25 cellular contexts compared by ENCODE assay signal in genomic region chr6:39906318-39906761, GRCh38. TPM values are rescaled to one million over a fixed set of nuclear protein-coding genes. Genes with fewer than 3 reads are reported as not detected.
"Had no signal": no experiment of that assay in that cellular context is flagged by ENCODE, and none has a peak within 500 bp of the region (broad histone marks: within the 10 kb centered on the region; RNA-seq: fewer than 3 reads in every experiment).

No MANE protein-coding gene starts in this region.

- H3K9me3 ChIP-seq: mucosa of descending colon, neutrophil, ovary, psoas muscle, thoracic aorta, uterus had no signal

- H3K27ac ChIP-seq: cardiac muscle cell, neutrophil, ovary, psoas muscle, thoracic aorta, uterus had no signal

- ATAC-seq: activated CD8-positive, alpha-beta memory T cell treated with anti-CD3 and anti-CD28 coated beads, Interleukin-2, amount 10 ng/mL, durations not matched to agents 7 days and 5 days; mucosa of descending colon; SK-N-SH treated with all-trans-retinoic acid at 6 μM for 48 hours; T-helper 17 cell had no signal

- DNase-seq: activated CD4-positive, alpha-beta memory T cell treated with anti-CD3 and anti-CD28 coated beads, Interleukin-2, amount 10 ng/mL, durations not matched to agents 7 days and 5 days; activated CD4-positive, alpha-beta T cell treated with anti-CD3 and anti-CD28 coated beads, Interleukin-2, amount 10 ng/mL, durations not matched to agents 7 days and 5 days; activated CD4-positive, CD25-positive, alpha-beta regulatory T cell treated with anti-CD3 and anti-CD28 coated beads, Interleukin-2, amount 50 U/mL, for 72 hours; activated CD8-positive, alpha-beta memory T cell treated with anti-CD3 and anti-CD28 coated beads, Interleukin-2, amount 10 ng/mL, durations not matched to agents 7 days and 5 days; activated naive CD4-positive, alpha-beta T cell treated with Interleukin-2 at 50 U/mL for 16 hours; activated T-cell treated with anti-CD3 and anti-CD28 coated beads, Interleukin-2, amount 50 U/mL, for 48 hours; anterior cingulate cortex; effector memory CD4-positive, alpha-beta T cell; foreskin fibroblast; hypothalamus; mesendoderm; mucosa of descending colon; ovary; psoas muscle; stimulated activated CD4-positive, alpha-beta T cell treated with anti-CD3 and anti-CD28 coated beads, Interleukin-2, amount 100 ng/mL, for 48 hours; stimulated activated naive CD4-positive, alpha-beta T cell treated with Interleukin-2 at 50 U/mL for 16 hours; T-helper 17 cell; uterus had no signal

- H3K4me1 ChIP-seq: psoas muscle, uterus had no signal

- H3K27me3 ChIP-seq: cardiac muscle cell, dorsolateral prefrontal cortex, neutrophil, ovary, uterus had no signal

- H3K4me3 ChIP-seq: cardiac muscle cell, coronary artery, dorsolateral prefrontal cortex, lung, mucosa of descending colon, ovary, psoas muscle, thoracic aorta, uterus had no signal

- H3K36me3 ChIP-seq: cardiac muscle cell, ovary, uterus had no signal

RNA-seq across cellular contexts. Expression of gene MOCS1, which starts 27.9 kb away (rescaled TPM):
- total RNA-seq: activated CD4-positive, alpha-beta memory T cell treated with anti-CD3 and anti-CD28 coated beads, Interleukin-2, amount 10 ng/mL, durations not matched to agents 7 days and 5 days had no signal
